ENCODE assay signal across 1 cellular context in genomic region chr6:166477647-166478365, GRCh38.
TF ChIP-seq lines count a peak whose summit lies in the region.

No MANE protein-coding gene starts in this region.

TF ChIP-seq in GM23338, 12 proteins besides CTCF, POLR2A, EP300 and RAD21 (continued from another document):
- no peak for TF ChIP-seq ZNF462 (CRISPR knock-in tag; IDR thresholded peaks at IDR 0.05)
- no peak for TF ChIP-seq EZH2phosphoT487 (IDR thresholded peaks at IDR 0.05; ENCODE audit: unreplicated experiment)
- TF ChIP-seq EZH2 (IDR thresholded peaks at IDR 0.05; ENCODE audit: low read depth, unreplicated experiment): no peak
- no peak for TF ChIP-seq CREB1 (CRISPR knock-in tag; IDR thresholded peaks at IDR 0.05; ENCODE audit: low read depth)
- TF ChIP-seq JUNB (IDR thresholded peaks at IDR 0.05; ENCODE audit: unreplicated experiment): no peak
- no peak for TF ChIP-seq REST (IDR thresholded peaks at IDR 0.05; ENCODE audit: unreplicated experiment)
- no peak for TF ChIP-seq ZNF331 (CRISPR knock-in tag; IDR thresholded peaks at IDR 0.05; ENCODE audit: low read depth)
- TF ChIP-seq POLR2AphosphoS5 (IDR thresholded peaks at IDR 0.05; ENCODE audit: low read depth): no peak
- TF ChIP-seq ZNF114 (CRISPR knock-in tag; IDR thresholded peaks at IDR 0.05): no peak
- TF ChIP-seq NANOG (IDR thresholded peaks at IDR 0.05; ENCODE audit: borderline replicate concordance): no peak
- no peak for TF ChIP-seq ETS1 (IDR thresholded peaks at IDR 0.05)
TF ChIP-seq in GM23338: peak in this region for 0.
